ENCODE assay signal across 1 cellular context in the genomic region with DNA sequence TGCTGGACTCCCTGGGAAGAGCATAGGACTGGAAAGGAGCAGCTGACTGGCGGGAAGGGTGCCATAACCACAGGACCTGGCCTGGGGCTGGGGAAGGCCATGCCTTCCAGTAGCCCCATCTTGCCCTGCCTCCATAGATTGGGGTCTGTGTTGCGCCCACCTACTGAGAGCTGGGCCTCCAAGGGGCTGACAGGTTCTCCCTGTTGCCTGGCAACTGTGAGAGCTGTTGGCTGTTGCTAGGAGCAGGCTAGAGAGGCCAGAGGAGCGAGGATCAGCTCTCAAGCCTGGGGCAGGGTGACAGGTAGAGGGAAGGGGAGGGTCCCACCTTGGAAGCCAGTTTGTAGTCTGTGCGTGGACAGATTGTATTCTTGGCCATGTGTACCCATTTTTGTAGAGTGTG.
TF ChIP-seq lines count a peak whose summit lies in the region.

No MANE protein-coding gene starts in this region.

TF ChIP-seq in HepG2, 621 proteins besides CTCF, POLR2A, EP300 and RAD21 (continued from another document):
- TF ChIP-seq ZNF142 (CRISPR knock-in tag; IDR thresholded peaks at IDR 0.05): no peak
- no peak for TF ChIP-seq ELF4 (CRISPR knock-in tag; IDR thresholded peaks at IDR 0.05; ENCODE audit: borderline replicate concordance)
- no peak for TF ChIP-seq ZNF407 (CRISPR knock-in tag; IDR thresholded peaks at IDR 0.05; ENCODE audit: not compliant biosample characterization)
- no peak for TF ChIP-seq ZNF589 (CRISPR knock-in tag; conservative IDR thresholded peaks at IDR 0.05)
- TF ChIP-seq U2AF1 (optimal IDR thresholded peaks at IDR 0.05; ENCODE audit: low read depth, low read length): no peak
- no peak for TF ChIP-seq ZNF292 (CRISPR knock-in tag; IDR thresholded peaks at IDR 0.05; ENCODE audit: borderline replicate concordance, low read depth)
- TF ChIP-seq, protein P1, sequence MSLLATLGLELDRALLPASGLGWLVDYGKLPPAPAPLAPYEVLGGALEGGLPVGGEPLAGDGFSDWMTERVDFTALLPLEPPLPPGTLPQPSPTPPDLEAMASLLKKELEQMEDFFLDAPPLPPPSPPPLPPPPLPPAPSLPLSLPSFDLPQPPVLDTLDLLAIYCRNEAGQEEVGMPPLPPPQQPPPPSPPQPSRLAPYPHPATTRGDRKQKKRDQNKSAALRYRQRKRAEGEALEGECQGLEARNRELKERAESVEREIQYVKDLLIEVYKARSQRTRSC (CRISPR knock-in tag; IDR thresholded peaks at IDR 0.05; ENCODE audit: low read depth): no peak
- TF ChIP-seq, protein P2, sequence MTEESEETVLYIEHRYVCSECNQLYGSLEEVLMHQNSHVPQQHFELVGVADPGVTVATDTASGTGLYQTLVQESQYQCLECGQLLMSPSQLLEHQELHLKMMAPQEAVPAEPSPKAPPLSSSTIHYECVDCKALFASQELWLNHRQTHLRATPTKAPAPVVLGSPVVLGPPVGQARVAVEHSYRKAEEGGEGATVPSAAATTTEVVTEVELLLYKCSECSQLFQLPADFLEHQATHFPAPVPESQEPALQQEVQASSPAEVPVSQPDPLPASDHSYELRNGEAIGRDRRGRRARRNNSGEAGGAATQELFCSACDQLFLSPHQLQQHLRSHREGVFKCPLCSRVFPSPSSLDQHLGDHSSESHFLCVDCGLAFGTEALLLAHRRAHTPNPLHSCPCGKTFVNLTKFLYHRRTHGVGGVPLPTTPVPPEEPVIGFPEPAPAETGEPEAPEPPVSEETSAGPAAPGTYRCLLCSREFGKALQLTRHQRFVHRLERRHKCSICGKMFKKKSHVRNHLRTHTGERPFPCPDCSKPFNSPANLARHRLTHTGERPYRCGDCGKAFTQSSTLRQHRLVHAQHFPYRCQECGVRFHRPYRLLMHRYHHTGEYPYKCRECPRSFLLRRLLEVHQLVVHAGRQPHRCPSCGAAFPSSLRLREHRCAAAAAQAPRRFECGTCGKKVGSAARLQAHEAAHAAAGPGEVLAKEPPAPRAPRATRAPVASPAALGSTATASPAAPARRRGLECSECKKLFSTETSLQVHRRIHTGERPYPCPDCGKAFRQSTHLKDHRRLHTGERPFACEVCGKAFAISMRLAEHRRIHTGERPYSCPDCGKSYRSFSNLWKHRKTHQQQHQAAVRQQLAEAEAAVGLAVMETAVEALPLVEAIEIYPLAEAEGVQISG (CRISPR knock-in tag; IDR thresholded peaks at IDR 0.05): peak; percentile 86
- TF ChIP-seq PHF21A (CRISPR knock-in tag; IDR thresholded peaks at IDR 0.05): no peak
- no peak for TF ChIP-seq KLF11 (CRISPR knock-in tag; IDR thresholded peaks at IDR 0.05)
- no peak for TF ChIP-seq ZNF264 (CRISPR knock-in tag; IDR thresholded peaks at IDR 0.05)
- TF ChIP-seq FOXJ3 (CRISPR knock-in tag; IDR thresholded peaks at IDR 0.05; ENCODE audit: borderline replicate concordance): no peak
- no peak for TF ChIP-seq ZNF562 (CRISPR knock-in tag; IDR thresholded peaks at IDR 0.05; ENCODE audit: borderline replicate concordance)
TF ChIP-seq in HepG2: peak in this region for 6.
